8 cellular contexts compared by ENCODE assay signal in the genomic region with DNA sequence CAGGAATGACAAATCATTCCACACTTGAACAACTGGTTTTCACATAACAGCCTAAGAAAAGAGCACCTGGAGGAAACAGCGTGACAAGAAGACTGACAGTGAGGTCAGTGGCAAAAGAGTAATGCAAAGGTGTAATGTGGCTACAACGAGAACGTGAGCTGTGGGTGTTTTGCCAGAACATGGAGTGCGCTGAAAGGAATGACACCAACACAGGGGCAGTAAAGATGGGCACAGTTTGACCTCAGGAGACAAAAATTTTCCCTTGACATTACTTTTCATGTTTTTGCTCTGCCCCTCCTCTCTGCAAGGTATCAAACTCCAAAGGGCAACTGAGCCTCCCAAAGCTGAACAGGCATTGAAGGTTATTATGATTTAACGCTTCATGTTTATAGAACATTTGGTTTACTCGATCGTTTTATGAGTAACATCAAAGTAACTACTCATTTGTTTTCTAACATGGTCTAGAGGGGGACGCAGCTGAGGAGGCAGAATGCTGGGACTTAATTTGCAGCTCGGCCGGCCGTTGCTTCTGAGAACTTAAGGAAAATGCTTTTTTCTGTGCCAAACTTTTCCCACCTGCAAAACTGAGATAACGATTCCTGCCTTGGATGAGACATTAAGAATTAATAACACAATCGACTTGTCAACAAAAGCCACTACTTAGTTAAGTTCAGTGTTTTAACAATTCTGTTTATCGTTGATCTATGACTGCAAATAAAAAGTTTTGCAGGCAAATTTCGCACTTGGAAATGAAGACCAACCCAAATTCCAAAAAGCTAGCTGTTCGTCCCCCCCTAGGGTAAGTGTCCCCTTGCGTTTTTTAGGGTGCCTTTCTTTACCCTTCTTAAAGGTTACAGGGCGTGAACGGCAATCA. TPM values are rescaled to one million over a fixed set of nuclear protein-coding genes. Genes with fewer than 3 reads are reported as not detected.
DNase-seq lines count a peak whose midpoint lies in the region; ATAC-seq and TF ChIP-seq lines count a peak whose summit lies in the region.

No MANE protein-coding gene starts in this region.

- no peak for ATAC-seq in activated CD8-positive, alpha-beta T cell treated with anti-CD3 and anti-CD28 coated beads for 36 hours
- ATAC-seq in HG03469 (IDR thresholded peaks at IDR 0.05; ENCODE audit: unreplicated experiment): no peak

- DNase-seq in HAP-1 (ENCODE audit: low spot score in 2 of 2): no peak
- no peak for DNase-seq in activated CD8-positive, alpha-beta T cell treated with anti-CD3 and anti-CD28 coated beads for 36 hours
- DNase-seq in hepatocyte (ENCODE audit: low spot score): peak; percentile 37
- no peak for DNase-seq in NCI-H345 (lab: John Stamatoyannopoulos, UW)
- no peak for DNase-seq in NCI-H1092 (lab: John Stamatoyannopoulos, UW)
- no peak for DNase-seq in effector CD8-positive, alpha-beta T cell (lab: John Stamatoyannopoulos, UW)

- H3K36me3 ChIP-seq in HAP-1 (replicated peaks): peaks cover 30% of the 10 kb centered on the region
- no peaks in the 10 kb centered on the region for H3K36me3 ChIP-seq in hepatocyte (replicated peaks; ENCODE audit: insufficient read depth, low read depth)
- peaks cover 5 to 16% (median 5%) of the 10 kb centered on the region in 3 donors for H3K36me3 ChIP-seq in skeletal muscle tissue (ENCODE audit: control insufficient read depth in 3 of 3, insufficient read depth in 3 of 3, low read length in 3 of 3)

- H3K27ac Mint-ChIP-seq in activated CD8-positive, alpha-beta T cell treated with anti-CD3 and anti-CD28 coated beads for 36 hours: peak overlapping the region; percentile 93

- H3K4me1 ChIP-seq in HAP-1 (peaks cover 9% of the 10 kb centered on the region), hepatocyte (ENCODE audit: insufficient read depth) (peaks cover 10% of the 10 kb centered on the region), skeletal muscle tissue (ENCODE audit: control insufficient read depth in 3 of 3, insufficient read depth in 3 of 3, low read length in 3 of 3) (peaks cover 3 to 12% (median 10%) of the 10 kb centered on the region in 3 donors)

- peak overlapping the region; percentile 79 for H3K4me2 ChIP-seq in hepatocyte

- no peaks in the 10 kb centered on the region for H3K27me3 Mint-ChIP-seq in activated CD8-positive, alpha-beta T cell treated with anti-CD3 and anti-CD28 coated beads for 36 hours

- H3K27ac ChIP-seq in hepatocyte (peak overlapping the region; percentile 99), skeletal muscle tissue (ENCODE audit: low read depth, low read length) (peak overlapping the region; percentile 92)

- WGBS in hepatocyte (ENCODE audit: low lambda C conversion rate, missing lambda C conversion rate): 17% methylated on average over 19 of the region's 19 CpGs

- intact Hi-C loops in activated CD8-positive, alpha-beta T cell treated with anti-CD3 and anti-CD28 coated beads for 36 hours (cut with micrococcal nuclease): no loop called here

- H3K4me1 Mint-ChIP-seq in activated CD8-positive, alpha-beta T cell treated with anti-CD3 and anti-CD28 coated beads for 36 hours (ENCODE audit: low read depth): peaks cover 25% of the 10 kb centered on the region

- H3K4me3 ChIP-seq in HAP-1 (peak overlapping the region; percentile 86), hepatocyte (peak overlapping the region; percentile 91), skeletal muscle tissue (ENCODE audit: low read length in 3 of 3) (peak overlapping the region; percentile 78 to 84 (median 79))

- no peaks in the 10 kb centered on the region for H3K9me3 Mint-ChIP-seq in activated CD8-positive, alpha-beta T cell treated with anti-CD3 and anti-CD28 coated beads for 36 hours

- H3K9me3 ChIP-seq in HAP-1 (no peaks in the 10 kb centered on the region), hepatocyte (ENCODE audit: low read depth) (no peaks in the 10 kb centered on the region), skeletal muscle tissue (ENCODE audit: control insufficient read depth in 3 of 3, low read length in 3 of 3) (no peaks in the 10 kb centered on the region)

- CTCF ChIA-PET in activated CD8-positive, alpha-beta T cell treated with anti-CD3 and anti-CD28 coated beads for 36 hours (lab: Charles Lee): interaction anchor here (1.0 to 10.4 kb wide), 21 partner anchors 12 to 385 kb away, joined by 3 to 86 read pairs (median 7); partner anchors contain the start of genes AJUBA, CDH24, LRP10 and PRMT5

- no peaks in the 10 kb centered on the region for H3K27me3 ChIP-seq in HAP-1 (ENCODE audit: low read depth)
- H3K27me3 ChIP-seq in hepatocyte: no peaks in the 10 kb centered on the region
- no peaks in the 10 kb centered on the region for H3K27me3 ChIP-seq in skeletal muscle tissue (ENCODE audit: control insufficient read depth in 3 of 3, insufficient read depth in 3 of 3, low read length in 3 of 3)

- no peak for TF ChIP-seq CTCF in activated CD8-positive, alpha-beta T cell treated with anti-CD3 and anti-CD28 coated beads for 36 hours (IDR thresholded peaks at IDR 0.05)
- TF ChIP-seq CTCF in hepatocyte (IDR thresholded peaks at IDR 0.05; ENCODE audit: poor library complexity): no peak

- POLR2A ChIA-PET in activated CD8-positive, alpha-beta T cell treated with anti-CD3 and anti-CD28 coated beads for 36 hours (lab: Charles Lee): interaction anchor here (0.6 to 2.5 kb wide), 9 partner anchors 21 to 221 kb away, joined by 3 to 11 read pairs (median 5); partner anchors contain the start of genes AJUBA, LRP10, OXA1L and PRMT5

- in situ Hi-C loops in HAP-1 (cut with MboI; ENCODE audit: low sequenced_read_pairs): no loop called here

- peaks cover 34% of the 10 kb centered on the region for H3K36me3 Mint-ChIP-seq in activated CD8-positive, alpha-beta T cell treated with anti-CD3 and anti-CD28 coated beads for 36 hours (ENCODE audit: low read depth)

- peak overlapping the region; percentile 85 to 92 (median 89) for H3K9ac ChIP-seq in skeletal muscle tissue (ENCODE audit: low read depth in 1 of 3, low read length in 3 of 3)

- H4K20me1 ChIP-seq in hepatocyte (ENCODE audit: insufficient read depth, poor library complexity, severe bottlenecking): no peaks in the 10 kb centered on the region

- no peaks in the 10 kb centered on the region for H3K9me2 ChIP-seq in hepatocyte (replicated peaks; ENCODE audit: insufficient read depth)

- H3K4me3 Mint-ChIP-seq in activated CD8-positive, alpha-beta T cell treated with anti-CD3 and anti-CD28 coated beads for 36 hours: peak overlapping the region; percentile 93

- H2AFZ ChIP-seq in hepatocyte: peak overlapping the region; percentile 95

- no peaks in the 10 kb centered on the region for H3K79me2 ChIP-seq in hepatocyte

RNA-seq across cellular contexts. Expression of gene HAUS4, which starts 1.0 kb away (rescaled TPM):
- total RNA-seq in activated CD8-positive, alpha-beta T cell treated with anti-CD3 and anti-CD28 coated beads for 36 hours: 10 to 100 TPM; 80.3 to 82.2 TPM
- 34.8 and 46.4 TPM in 2 replicates for total RNA-seq in hepatocyte
- 16.2 and 21.8 TPM in 2 replicates for polyA plus RNA-seq in hepatocyte
- total RNA-seq in skeletal muscle tissue: 53.2 TPM

RNA-seq across cellular contexts. Expression of gene AJUBA, which starts 26.4 kb away (rescaled TPM):
- total RNA-seq in activated CD8-positive, alpha-beta T cell treated with anti-CD3 and anti-CD28 coated beads for 36 hours: 1 to 10 TPM; 2.3 to 2.6 TPM
- total RNA-seq in hepatocyte (75.1 and 80.8 TPM in 2 replicates), skeletal muscle tissue (77.8 TPM)
- polyA plus RNA-seq in hepatocyte: 36.2 and 43.2 TPM in 2 replicates

RNA-seq across cellular contexts. Expression of gene PRMT5, which starts 26.8 kb away (rescaled TPM):
- 100 to 1,000 TPM; 107 to 116 TPM for total RNA-seq in activated CD8-positive, alpha-beta T cell treated with anti-CD3 and anti-CD28 coated beads for 36 hours
- total RNA-seq in hepatocyte (38.9 and 52.2 TPM in 2 replicates), skeletal muscle tissue (60.0 TPM)
- 54.1 and 72.3 TPM in 2 replicates for polyA plus RNA-seq in hepatocyte

RNA-seq across cellular contexts. Expression of gene RBM23, which starts 37.0 kb away (rescaled TPM):
- total RNA-seq in activated CD8-positive, alpha-beta T cell treated with anti-CD3 and anti-CD28 coated beads for 36 hours: 10 to 100 TPM; 46.9 to 55.2 TPM
- total RNA-seq in hepatocyte: 236 and 749 TPM in 2 replicates
- polyA plus RNA-seq in hepatocyte: 72.9 and 74.1 TPM in 2 replicates
- 66.8 TPM for total RNA-seq in skeletal muscle tissue

RNA-seq across cellular contexts. Expression of gene C14orf93, which starts 54.0 kb away (rescaled TPM):
- total RNA-seq in activated CD8-positive, alpha-beta T cell treated with anti-CD3 and anti-CD28 coated beads for 36 hours: 10 to 100 TPM; 13.2 to 13.5 TPM
- total RNA-seq in hepatocyte (7.8 and 8.8 TPM in 2 replicates), skeletal muscle tissue (9.9 TPM)
- polyA plus RNA-seq in hepatocyte: 5.7 and 6.5 TPM in 2 replicates

Comparison
In these comparisons a context has a peak if more than half of its experiments do, and no peak if none do; other contexts are left out.
1. RNA of gene AJUBA, which starts 26.4 kb away (total RNA-seq): 75.1 to 80.8 TPM in hepatocyte and 77.8 TPM in skeletal muscle tissue (single experiment); 2.3 to 2.6 TPM in activated CD8-positive, alpha-beta T cell treated with anti-CD3 and anti-CD28 coated beads for 36 hours; every median in the first group is over 10 times any median in the second.
2. Peak in every context shown above with its lines, with median percentiles within 50 percentile points of each other: H3K4me3 ChIP-seq.